Comparison of ENCODE assay signal across 8 cellular contexts in genomic region chr19:21586341-21587116, GRCh38.
A peak's percentile ranks its signal among the peaks of the same experiment; 100 is the strongest.
DNase-seq lines count a peak whose midpoint lies in the region; ATAC-seq and TF ChIP-seq lines count a peak whose summit lies in the region.

No MANE protein-coding gene starts in this region.

- 3% methylated on average over 70 of the region's 70 CpGs for WGBS in right cardiac atrium

- no peak overlapping the region for H3K27ac Mint-ChIP-seq in activated T-helper 1 cell treated with anti-CD3 and anti-CD28 coated beads, Interleukin-12 subunit alpha, Interleukin-12 subunit beta, Interleukin-2, Interleukin-4 antibody, amounts not matched to agents 30 ng/mL and 10 ng/mL and 1 ng/mL, durations not matched to agents 14 hours and 24 hours and 36 hours

- ATAC-seq in right cardiac atrium (peak; percentile 79 to 85), GM21367 (IDR thresholded peaks at IDR 0.05; ENCODE audit: unreplicated experiment) (no peak), HG03442 (IDR thresholded peaks at IDR 0.05; ENCODE audit: unreplicated experiment) (no peak), HG03175 (IDR thresholded peaks at IDR 0.05; ENCODE audit: unreplicated experiment) (no peak)

- no peaks in the 10 kb centered on the region for H3K4me1 ChIP-seq in right cardiac atrium (ENCODE audit: control insufficient read depth, insufficient read depth, low read length)

- peaks cover 8% of the 10 kb centered on the region for H3K9me3 ChIP-seq in right cardiac atrium (ENCODE audit: control insufficient read depth, low read length)

- intact Hi-C loops in activated T-helper 1 cell treated with anti-CD3 and anti-CD28 coated beads, Interleukin-12 subunit alpha, Interleukin-12 subunit beta, Interleukin-2, Interleukin-4 antibody, amounts not matched to agents 30 ng/mL and 10 ng/mL and 1 ng/mL, durations not matched to agents 14 hours and 24 hours and 36 hours (cut with micrococcal nuclease), result no loop called here
- intact Hi-C loops in right cardiac atrium (cut with DNase I), result no loop called here

- no peak for TF ChIP-seq CTCF in retinal pigment epithelial cell (conservative IDR thresholded peaks at IDR 0.05; ENCODE audit: low read depth, low read length)

- peaks cover 47% of the 10 kb centered on the region for H3K9me3 Mint-ChIP-seq in activated T-helper 1 cell treated with anti-CD3 and anti-CD28 coated beads, Interleukin-12 subunit alpha, Interleukin-12 subunit beta, Interleukin-2, Interleukin-4 antibody, amounts not matched to agents 30 ng/mL and 10 ng/mL and 1 ng/mL, durations not matched to agents 14 hours and 24 hours and 36 hours

- H3K27me3 ChIP-seq in right cardiac atrium (ENCODE audit: control insufficient read depth, insufficient read depth), result no peaks in the 10 kb centered on the region

- no peaks in the 10 kb centered on the region for H3K27me3 Mint-ChIP-seq in activated T-helper 1 cell treated with anti-CD3 and anti-CD28 coated beads, Interleukin-12 subunit alpha, Interleukin-12 subunit beta, Interleukin-2, Interleukin-4 antibody, amounts not matched to agents 30 ng/mL and 10 ng/mL and 1 ng/mL, durations not matched to agents 14 hours and 24 hours and 36 hours (ENCODE audit: insufficient read depth)

- peak overlapping the region; percentile 83 for H3K4me3 ChIP-seq in right cardiac atrium (ENCODE audit: low read length)
- H3K4me3 ChIP-seq in retinal pigment epithelial cell (ENCODE audit: low read length), result peak overlapping the region; percentile 38

- no peaks in the 10 kb centered on the region for H3K36me3 Mint-ChIP-seq in activated T-helper 1 cell treated with anti-CD3 and anti-CD28 coated beads, Interleukin-12 subunit alpha, Interleukin-12 subunit beta, Interleukin-2, Interleukin-4 antibody, amounts not matched to agents 30 ng/mL and 10 ng/mL and 1 ng/mL, durations not matched to agents 14 hours and 24 hours and 36 hours (ENCODE audit: low read depth)

- H3K4me1 Mint-ChIP-seq in activated T-helper 1 cell treated with anti-CD3 and anti-CD28 coated beads, Interleukin-12 subunit alpha, Interleukin-12 subunit beta, Interleukin-2, Interleukin-4 antibody, amounts not matched to agents 30 ng/mL and 10 ng/mL and 1 ng/mL, durations not matched to agents 14 hours and 24 hours and 36 hours (ENCODE audit: low read depth), result no peaks in the 10 kb centered on the region

- DNase-seq in HUDEP-2 (lab: John Stamatoyannopoulos, UW; ENCODE audit: unreplicated experiment in 76 of 76), result peak in 44 of 76 experiments; percentile 10 to 79 (median 48)
- no peak for DNase-seq in activated T-helper 1 cell treated with anti-CD3 and anti-CD28 coated beads, Interleukin-12 subunit alpha, Interleukin-12 subunit beta, Interleukin-2, Interleukin-4 antibody, amounts not matched to agents 30 ng/mL and 10 ng/mL and 1 ng/mL, durations not matched to agents 14 hours and 24 hours and 36 hours (ENCODE audit: low spot score)
- DNase-seq in right cardiac atrium, result peak; percentile 29 to 82 (median 74)
- DNase-seq in retinal pigment epithelial cell (ENCODE audit: low read depth), result no peak
- DNase-seq in NCI-H1105 (lab: John Stamatoyannopoulos, UW), result no peak

- no peak overlapping the region for H3K27ac ChIP-seq in right cardiac atrium (ENCODE audit: low read length)

- H3K4me3 Mint-ChIP-seq in activated T-helper 1 cell treated with anti-CD3 and anti-CD28 coated beads, Interleukin-12 subunit alpha, Interleukin-12 subunit beta, Interleukin-2, Interleukin-4 antibody, amounts not matched to agents 30 ng/mL and 10 ng/mL and 1 ng/mL, durations not matched to agents 14 hours and 24 hours and 36 hours, result peak overlapping the region; percentile 49

Comparison
In these comparisons a context has a peak if more than half of its experiments do, and no peak if none do; other contexts are left out.
1. DNase-seq: peak in HUDEP-2 (44 of 76) and right cardiac atrium (3 of 3); none in activated T-helper 1 cell treated with anti-CD3 and anti-CD28 coated beads, Interleukin-12 subunit alpha, Interleukin-12 subunit beta, Interleukin-2, Interleukin-4 antibody, amounts not matched to agents 30 ng/mL and 10 ng/mL and 1 ng/mL, durations not matched to agents 14 hours and 24 hours and 36 hours (single experiment), retinal pigment epithelial cell (single experiment) and NCI-H1105 (single experiment).
2. ATAC-seq: peak in right cardiac atrium (2 of 2); none in GM21367 (single experiment), HG03442 (single experiment) and HG03175 (single experiment).